In the genomic region with DNA sequence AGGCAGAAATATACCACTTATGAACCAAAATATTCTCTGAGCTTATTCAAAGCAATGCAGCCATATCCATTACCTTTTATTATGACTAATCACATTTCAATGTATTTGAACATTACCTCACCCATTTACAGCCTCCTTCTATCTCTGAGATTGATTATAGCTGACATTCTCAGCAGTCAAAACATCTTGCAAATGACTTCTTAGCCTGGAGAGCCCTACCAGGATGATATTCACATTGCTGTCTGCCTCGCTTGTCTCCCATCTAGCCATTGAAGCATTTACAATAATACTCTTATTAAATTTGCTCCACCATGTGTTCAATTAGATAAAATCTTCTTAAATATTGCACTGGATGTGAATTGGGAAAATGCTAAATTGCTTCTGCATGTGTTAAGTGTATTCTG, we compare ENCODE assay signal across 26 cellular contexts.
"Had no signal": no experiment of that assay in that cellular context is flagged by ENCODE, and none has a peak within 500 bp of the region (broad histone marks: within the 10 kb centered on the region; RNA-seq: fewer than 3 reads in every experiment).

No MANE protein-coding gene starts in this region.

- H3K36me3 Mint-ChIP-seq: activated naive CD4-positive, alpha-beta T cell treated with anti-CD3 and anti-CD28 coated beads, Interleukin-2, amount 50 U/mL, for 24 hours; stimulated activated naive B cell treated with anti-CD40 and anti-IgM and Interleukin-4, amounts not matched to agents 10 μg/mL and 1 μg/mL and 100 μg/mL, for 72 hours had no signal

- ATAC-seq: activated CD8-positive, alpha-beta T cell treated with anti-CD3 and anti-CD28 coated beads for 36 hours; activated naive CD8-positive, alpha-beta T cell treated with anti-CD3 and anti-CD28 coated beads, Interleukin-2, amount 50 U/mL, for 24 hours; activated T-cell treated with anti-CD3 and anti-CD28 coated beads, Interleukin-2, amount 50 U/mL, for 4 hours; left cardiac atrium; left ventricle myocardium superior; right cardiac atrium; stimulated activated naive B cell treated with anti-CD40 and anti-IgM and Interleukin-4, amounts not matched to agents 10 μg/mL and 1 μg/mL and 100 μg/mL, for 72 hours; upper lobe of right lung; WTC11 had no signal

- H3K27ac ChIP-seq: cardiac muscle cell, parathyroid adenoma, stomach, thyroid gland, upper lobe of right lung had no signal

- H3K27ac Mint-ChIP-seq: activated CD8-positive, alpha-beta T cell treated with anti-CD3 and anti-CD28 coated beads for 36 hours; activated naive CD4-positive, alpha-beta T cell treated with anti-CD3 and anti-CD28 coated beads, Interleukin-2, amount 50 U/mL, for 24 hours; activated naive CD8-positive, alpha-beta T cell treated with anti-CD3 and anti-CD28 coated beads, Interleukin-2, amount 50 U/mL, for 24 hours; activated T-helper 2 cell treated with anti-CD3 and anti-CD28 coated beads, Interferon-gamma antibody, Interleukin-2, Interleukin-4, amounts not matched to agents 10 μg/mL and 5 μg/mL and 100 μg/mL, durations not matched to agents 14 hours and 24 hours and 36 hours; dendritic cell treated with granulocyte-macrophage colony-stimulating factor and Interleukin-4, amounts not matched to agents 40 ng/mL and 50 ng/mL, for 4 days; nephron progenitor cell; stimulated activated naive B cell treated with anti-CD40 and anti-IgM and Interleukin-4, amounts not matched to agents 10 μg/mL and 1 μg/mL and 100 μg/mL, for 72 hours; WTC11 had no signal

- H2AFZ ChIP-seq: parathyroid adenoma had no signal

- H3K9ac ChIP-seq: parathyroid adenoma had no signal

- H3K36me3 ChIP-seq: cardiac muscle cell, stomach, thyroid gland, upper lobe of right lung had no signal

- H3K79me2 ChIP-seq: parathyroid adenoma had no signal

- H3K4me3 Mint-ChIP-seq: activated CD8-positive, alpha-beta T cell treated with anti-CD3 and anti-CD28 coated beads for 36 hours; activated naive CD4-positive, alpha-beta T cell treated with anti-CD3 and anti-CD28 coated beads, Interleukin-2, amount 50 U/mL, for 24 hours; activated naive CD8-positive, alpha-beta T cell treated with anti-CD3 and anti-CD28 coated beads, Interleukin-2, amount 50 U/mL, for 24 hours; activated T-cell treated with anti-CD3 and anti-CD28 coated beads, Interleukin-2, amount 50 U/mL, for 4 hours; dendritic cell treated with granulocyte-macrophage colony-stimulating factor and Interleukin-4, amounts not matched to agents 40 ng/mL and 50 ng/mL, for 4 days; nephron progenitor cell; stimulated activated naive B cell treated with anti-CD40 and anti-IgM and Interleukin-4, amounts not matched to agents 10 μg/mL and 1 μg/mL and 100 μg/mL, for 72 hours; WTC11 had no signal

- FAIRE-seq: islet of Langerhans had no signal

- H3K27me3 ChIP-seq: cardiac muscle cell, stomach, thyroid gland, upper lobe of right lung had no signal

- H3K4me3 ChIP-seq: cardiac muscle cell, stomach, thyroid gland, upper lobe of right lung had no signal

- DNase-seq: activated CD4-positive, alpha-beta T cell treated with anti-CD3 and anti-CD28 coated beads, Interleukin-2, amount 50 U/mL, for 1 hour; activated CD8-positive, alpha-beta T cell treated with anti-CD3 and anti-CD28 coated beads for 36 hours; activated naive CD8-positive, alpha-beta T cell treated with anti-CD3 and anti-CD28 coated beads, Interleukin-2, amount 50 U/mL, for 24 hours; activated T-cell treated with anti-CD3 and anti-CD28 coated beads, Interleukin-2, amount 50 U/mL, for 4 hours; amygdala; effector CD4-positive, alpha-beta T cell; left cardiac atrium; left ventricle myocardium superior; mammary epithelial cell; nephron progenitor cell; nucleus accumbens; right cardiac atrium; stimulated activated CD4-positive, alpha-beta T cell treated with anti-CD3 and anti-CD28 coated beads, Interleukin-15, amount 100 ng/mL, for 24 hours; stimulated activated CD4-positive, alpha-beta T cell treated with anti-CD3 and anti-CD28 coated beads, Interleukin-2, amount 100 ng/mL, for 24 hours; stimulated activated naive B cell treated with anti-CD40 and anti-IgM and Interleukin-4, amounts not matched to agents 10 μg/mL and 1 μg/mL and 100 μg/mL, for 72 hours; stomach; T-helper 2 cell; thyroid gland; upper lobe of right lung had no signal

- H3K4me1 ChIP-seq: parathyroid adenoma, stomach, thyroid gland, upper lobe of right lung had no signal

- H3K9me3 ChIP-seq: stomach, thyroid gland, upper lobe of right lung had no signal

- H3K27me3 Mint-ChIP-seq: activated CD8-positive, alpha-beta T cell treated with anti-CD3 and anti-CD28 coated beads for 36 hours; activated naive CD4-positive, alpha-beta T cell treated with anti-CD3 and anti-CD28 coated beads, Interleukin-2, amount 50 U/mL, for 24 hours; activated naive CD8-positive, alpha-beta T cell treated with anti-CD3 and anti-CD28 coated beads, Interleukin-2, amount 50 U/mL, for 24 hours; dendritic cell treated with granulocyte-macrophage colony-stimulating factor and Interleukin-4, amounts not matched to agents 40 ng/mL and 50 ng/mL, for 4 days; stimulated activated naive B cell treated with anti-CD40 and anti-IgM and Interleukin-4, amounts not matched to agents 10 μg/mL and 1 μg/mL and 100 μg/mL, for 72 hours had no signal

- H3K9me3 Mint-ChIP-seq: activated CD8-positive, alpha-beta T cell treated with anti-CD3 and anti-CD28 coated beads for 36 hours; activated T-cell treated with anti-CD3 and anti-CD28 coated beads, Interleukin-2, amount 50 U/mL, for 4 hours; dendritic cell treated with granulocyte-macrophage colony-stimulating factor and Interleukin-4, amounts not matched to agents 40 ng/mL and 50 ng/mL, for 4 days; stimulated activated naive B cell treated with anti-CD40 and anti-IgM and Interleukin-4, amounts not matched to agents 10 μg/mL and 1 μg/mL and 100 μg/mL, for 72 hours had no signal

- H3K4me1 Mint-ChIP-seq: activated naive CD4-positive, alpha-beta T cell treated with anti-CD3 and anti-CD28 coated beads, Interleukin-2, amount 50 U/mL, for 24 hours; activated naive CD8-positive, alpha-beta T cell treated with anti-CD3 and anti-CD28 coated beads, Interleukin-2, amount 50 U/mL, for 24 hours; nephron progenitor cell; stimulated activated naive B cell treated with anti-CD40 and anti-IgM and Interleukin-4, amounts not matched to agents 10 μg/mL and 1 μg/mL and 100 μg/mL, for 72 hours; WTC11 had no signal
